Comparison of ENCODE assay signal across 19 cellular contexts in the genomic region with DNA sequence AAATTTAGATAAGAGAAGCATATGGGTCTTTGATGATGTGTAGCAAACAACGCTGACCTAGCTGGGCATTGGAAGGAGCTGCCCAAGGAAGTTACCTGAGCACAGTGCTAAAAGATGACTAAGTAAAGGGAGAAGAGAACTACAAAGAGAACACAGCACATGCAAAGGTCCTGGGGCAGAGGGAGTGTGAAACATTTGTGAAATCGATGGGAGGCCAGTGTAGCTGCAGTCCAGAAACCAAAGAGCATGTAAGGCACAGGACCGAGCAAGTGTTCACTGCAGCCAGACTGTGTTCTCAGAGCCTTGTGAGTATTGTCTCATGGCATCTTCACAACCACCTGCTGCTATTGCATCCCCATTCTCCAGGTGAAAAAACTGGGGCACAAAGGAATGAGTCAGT. TPM values are rescaled to one million over a fixed set of nuclear protein-coding genes. Genes with fewer than 3 reads are reported as not detected.
DNase-seq lines count a peak whose midpoint lies in the region; ATAC-seq, FAIRE-seq and TF ChIP-seq lines count a peak whose summit lies in the region.
"Had no signal": no experiment of that assay in that cellular context is flagged by ENCODE, and none has a peak within 500 bp of the region (broad histone marks: within the 10 kb centered on the region; RNA-seq: fewer than 3 reads in every experiment).

No MANE protein-coding gene starts in this region.

- H3K36me3 Mint-ChIP-seq in astrocyte (ENCODE audit: low read depth, unreplicated experiment) = no peaks in the 10 kb centered on the region
- H3K36me3 Mint-ChIP-seq in glutamatergic neuron (ENCODE audit: unreplicated experiment) = peaks cover 4% of the 10 kb centered on the region
- H3K36me3 Mint-ChIP-seq in activated T-helper 1 cell treated with anti-CD3 and anti-CD28 coated beads, Interleukin-12 subunit alpha, Interleukin-12 subunit beta, Interleukin-2, Interleukin-4 antibody, amounts not matched to agents 30 ng/mL and 10 ng/mL and 1 ng/mL, durations not matched to agents 14 hours and 24 hours and 36 hours (ENCODE audit: low read depth) = no peaks in the 10 kb centered on the region

- ATAC-seq in HepG2 (no peak), right lobe of liver (no peak)
- ATAC-seq: GM23338 had no signal

- H3K36me3 ChIP-seq in HepG2 (replicated peaks in 1 of 2; ENCODE audit: control insufficient read depth in 1 of 2, insufficient read depth in 2 of 2, low read length in 2 of 2) (no peaks in the 10 kb centered on the region), right lobe of liver (no peaks in the 10 kb centered on the region), astrocyte (ENCODE audit: insufficient read depth, low read length) (no peaks in the 10 kb centered on the region)
- H3K36me3 ChIP-seq: HAP-1 had no signal

- H4K20me1 ChIP-seq in HepG2 (ENCODE audit: insufficient read depth, low read length) (no peaks in the 10 kb centered on the region), astrocyte (ENCODE audit: insufficient read depth, low read length) (no peaks in the 10 kb centered on the region)

- WGBS in HepG2 (ENCODE audit: low lambda C conversion rate) = 36% methylated on average over 3 of the region's 3 CpGs
- 84% methylated on average over 3 of the region's 3 CpGs for WGBS in right lobe of liver (ENCODE audit: insufficient coverage, low coverage, low lambda C conversion rate, missing lambda C conversion rate)

- in situ Hi-C loops in HepG2 (cut with HindIII; ENCODE audit: extremely low pct_ligation_motif_present, low pct_unique_long_range_greater_than_20kb) = loop anchor here (5.0 kb wide), 1 partner anchor 110 kb away; no protein-coding TSS in a partner anchor

- no peak for DNase-seq in HepG2 (ENCODE audit: low spot score)
- no peak for DNase-seq in right lobe of liver
- no peak for DNase-seq in astrocyte (ENCODE audit: low read depth)
- no peak for DNase-seq in glutamatergic neuron
- no peak for DNase-seq in activated T-helper 1 cell treated with anti-CD3 and anti-CD28 coated beads, Interleukin-12 subunit alpha, Interleukin-12 subunit beta, Interleukin-2, Interleukin-4 antibody, amounts not matched to agents 30 ng/mL and 10 ng/mL and 1 ng/mL, durations not matched to agents 14 hours and 24 hours and 36 hours (ENCODE audit: low spot score)
- no peak for DNase-seq in activated effector memory CD4-positive, alpha-beta T cell treated with Interleukin-2 at 50 U/mL for 16 hours
- DNase-seq in NCI-H345 (lab: John Stamatoyannopoulos, UW) = no peak
- DNase-seq: C1 segment of cervical spinal cord; Calu3; CD4-positive, alpha-beta memory T cell; COR-L47; DMS53; DMS79 treated with DMSO at 0.1 percent for 48 hours; GF-D8 had no signal

- FAIRE-seq in HepG2 (lab: Jason Lieb, UNC) (no peak), astrocyte (lab: Jason Lieb, UNC) (no peak)
- FAIRE-seq: GM12891, GM19239, H54 had no signal

- TF ChIP-seq POLR2A in HepG2 (IDR thresholded peaks at IDR 0.05; ENCODE audit: insufficient read depth in 1 of 2, low read depth in 2 of 2, low read length in 2 of 2) (no peak), right lobe of liver (IDR thresholded peaks at IDR 0.05) (no peak)

- intact Hi-C loops in HepG2 (cut with micrococcal nuclease; ENCODE audit: unreplicated experiment) = no loop called here
- intact Hi-C loops in right lobe of liver (cut with DNase I) = loop anchor here (2.0 to 10.0 kb wide), 4 partner anchors 63 to 167 kb away; a partner anchor contains a TSS
- intact Hi-C loops in activated T-helper 1 cell treated with anti-CD3 and anti-CD28 coated beads, Interleukin-12 subunit alpha, Interleukin-12 subunit beta, Interleukin-2, Interleukin-4 antibody, amounts not matched to agents 30 ng/mL and 10 ng/mL and 1 ng/mL, durations not matched to agents 14 hours and 24 hours and 36 hours (cut with micrococcal nuclease) = loop anchor here (5.0 kb wide), 1 partner anchor 250 kb away; a partner anchor contains a TSS

- H3K4me1 Mint-ChIP-seq in astrocyte (ENCODE audit: low read depth, unreplicated experiment) (peaks cover 22% of the 10 kb centered on the region), glutamatergic neuron (ENCODE audit: low read depth, unreplicated experiment) (no peaks in the 10 kb centered on the region)
- H3K4me1 Mint-ChIP-seq in activated T-helper 1 cell treated with anti-CD3 and anti-CD28 coated beads, Interleukin-12 subunit alpha, Interleukin-12 subunit beta, Interleukin-2, Interleukin-4 antibody, amounts not matched to agents 30 ng/mL and 10 ng/mL and 1 ng/mL, durations not matched to agents 14 hours and 24 hours and 36 hours (ENCODE audit: low read depth) = peaks cover 31% of the 10 kb centered on the region

- H3K27ac ChIP-seq in HepG2 (ENCODE audit: extremely low read length, insufficient read depth, low read length) (no peak overlapping the region), right lobe of liver (no peak overlapping the region), astrocyte (ENCODE audit: low read depth, low read length) (no peak overlapping the region)

- H3K27ac Mint-ChIP-seq in astrocyte (ENCODE audit: unreplicated experiment) (peak overlapping the region; percentile 14), glutamatergic neuron (ENCODE audit: unreplicated experiment) (peak overlapping the region; percentile 60)
- no peak overlapping the region for H3K27ac Mint-ChIP-seq in activated T-helper 1 cell treated with anti-CD3 and anti-CD28 coated beads, Interleukin-12 subunit alpha, Interleukin-12 subunit beta, Interleukin-2, Interleukin-4 antibody, amounts not matched to agents 30 ng/mL and 10 ng/mL and 1 ng/mL, durations not matched to agents 14 hours and 24 hours and 36 hours
- H3K27ac Mint-ChIP-seq: GM23338 had no signal

- CTCF ChIA-PET in HepG2 (lab: Yijun Ruan, JAX; ENCODE audit: low intra/inter-chr PET ratio, low total read pairs) = interaction anchor here (4.1 to 7.1 kb wide), 2 partner anchors 110 to 168 kb away, joined by 20 to 114 read pairs; no protein-coding TSS in a partner anchor

- H3K9ac ChIP-seq in HepG2 (ENCODE audit: insufficient read depth, low read depth, low read length) = no peak overlapping the region
- no peak overlapping the region for H3K9ac ChIP-seq in astrocyte (ENCODE audit: low read length)

- H3K27me3 Mint-ChIP-seq in astrocyte (ENCODE audit: low read depth, unreplicated experiment) (peaks cover 43% of the 10 kb centered on the region), glutamatergic neuron (ENCODE audit: unreplicated experiment) (peaks cover 10% of the 10 kb centered on the region)
- H3K27me3 Mint-ChIP-seq in activated T-helper 1 cell treated with anti-CD3 and anti-CD28 coated beads, Interleukin-12 subunit alpha, Interleukin-12 subunit beta, Interleukin-2, Interleukin-4 antibody, amounts not matched to agents 30 ng/mL and 10 ng/mL and 1 ng/mL, durations not matched to agents 14 hours and 24 hours and 36 hours (ENCODE audit: insufficient read depth) = peaks cover 12% of the 10 kb centered on the region

- H3K9me3 ChIP-seq in HepG2 (ENCODE audit: low read length) = no peaks in the 10 kb centered on the region
- no peaks in the 10 kb centered on the region for H3K9me3 ChIP-seq in right lobe of liver
- no peaks in the 10 kb centered on the region for H3K9me3 ChIP-seq in astrocyte (ENCODE audit: insufficient read depth, low read depth, low read length)
- H3K9me3 ChIP-seq: HAP-1 had no signal

- peaks cover 14% of the 10 kb centered on the region for H3K4me1 ChIP-seq in HepG2 (ENCODE audit: insufficient read depth, low read length)
- H3K4me1 ChIP-seq in right lobe of liver = peaks cover 0 to 10% (median 4%) of the 10 kb centered on the region in 4 donors
- H3K4me1 ChIP-seq in astrocyte (ENCODE audit: insufficient read depth, low read length) = peaks cover 9% of the 10 kb centered on the region
- H3K4me1 ChIP-seq: HAP-1 had no signal

- POLR2A ChIA-PET in HepG2 (lab: Yijun Ruan, JAX) = no interaction called here

- H3K4me2 ChIP-seq in HepG2 (ENCODE audit: low read depth, low read length) (no peak overlapping the region), astrocyte (ENCODE audit: low read length) (no peak overlapping the region)
- H3K4me2 ChIP-seq: GM23338 had no signal

- no peak for TF ChIP-seq RAD21 in HepG2 (CRISPR knock-in tag; IDR thresholded peaks at IDR 0.05)

- no peak for TF ChIP-seq CTCF in HepG2 (CRISPR knock-in tag; IDR thresholded peaks at IDR 0.05)
- TF ChIP-seq CTCF in right lobe of liver (IDR thresholded peaks at IDR 0.05) = no peak
- TF ChIP-seq CTCF in astrocyte (IDR thresholded peaks at IDR 0.05; ENCODE audit: insufficient read depth, low read depth, low read length) = no peak
- TF ChIP-seq CTCF in glutamatergic neuron (IDR thresholded peaks at IDR 0.05; ENCODE audit: partially characterized antibody, unreplicated experiment) = no peak

- H2AFZ ChIP-seq in HepG2 (ENCODE audit: low read length) (no peak overlapping the region), astrocyte (ENCODE audit: low read depth, low read length) (no peak overlapping the region)
- H2AFZ ChIP-seq: GM23338 had no signal

- H3K9me3 Mint-ChIP-seq in astrocyte (ENCODE audit: unreplicated experiment) = peaks cover 4% of the 10 kb centered on the region
- peaks cover 3% of the 10 kb centered on the region for H3K9me3 Mint-ChIP-seq in glutamatergic neuron (ENCODE audit: unreplicated experiment)
- H3K9me3 Mint-ChIP-seq in activated T-helper 1 cell treated with anti-CD3 and anti-CD28 coated beads, Interleukin-12 subunit alpha, Interleukin-12 subunit beta, Interleukin-2, Interleukin-4 antibody, amounts not matched to agents 30 ng/mL and 10 ng/mL and 1 ng/mL, durations not matched to agents 14 hours and 24 hours and 36 hours = no peaks in the 10 kb centered on the region
- H3K9me3 Mint-ChIP-seq: CD4-positive, alpha-beta memory T cell; GM23338 had no signal

- H3K27me3 ChIP-seq in HepG2 (ENCODE audit: control insufficient read depth in 1 of 2, insufficient read depth in 2 of 2, low read length in 2 of 2) = peaks cover 0 to 40% of the 10 kb centered on the region in 2 experiments; a peak in 3 of 5 replicates
- no peaks in the 10 kb centered on the region for H3K27me3 ChIP-seq in right lobe of liver
- H3K27me3 ChIP-seq in astrocyte (ENCODE audit: insufficient read depth, low read length) = peaks cover 3% of the 10 kb centered on the region

- TF ChIP-seq EP300 in HepG2 (IDR thresholded peaks at IDR 0.05; ENCODE audit: low read depth in 2 of 2, low read length in 2 of 2) (no peak), HepG2 (CRISPR knock-in tag; IDR thresholded peaks at IDR 0.05; ENCODE audit: borderline replicate concordance) (no peak)

- no peak overlapping the region for H3K4me3 ChIP-seq in HepG2 (replicated peaks in 1 of 3; ENCODE audit: insufficient read depth in 1 of 3, low read depth in 2 of 3, low read length in 3 of 3)
- no peak overlapping the region for H3K4me3 ChIP-seq in right lobe of liver
- H3K4me3 ChIP-seq in astrocyte (ENCODE audit: insufficient read depth, low read depth, low read length) = no peak overlapping the region
- H3K4me3 ChIP-seq: GM23338, HAP-1 had no signal

- H3K79me2 ChIP-seq in HepG2 (ENCODE audit: insufficient read depth, low read length) (no peaks in the 10 kb centered on the region), astrocyte (ENCODE audit: insufficient read depth, low read length) (no peaks in the 10 kb centered on the region)

- no peak overlapping the region for H3K4me3 Mint-ChIP-seq in astrocyte (ENCODE audit: unreplicated experiment)
- H3K4me3 Mint-ChIP-seq in glutamatergic neuron (ENCODE audit: unreplicated experiment) = no peak overlapping the region
- H3K4me3 Mint-ChIP-seq in activated T-helper 1 cell treated with anti-CD3 and anti-CD28 coated beads, Interleukin-12 subunit alpha, Interleukin-12 subunit beta, Interleukin-2, Interleukin-4 antibody, amounts not matched to agents 30 ng/mL and 10 ng/mL and 1 ng/mL, durations not matched to agents 14 hours and 24 hours and 36 hours = no peak overlapping the region
- H3K4me3 Mint-ChIP-seq: CD4-positive, alpha-beta memory T cell; GM23338 had no signal

- no TSS peak for BruUV-seq in HepG2 (replicated peaks; lab: Mats Ljungman, UMichigan)

RNA-seq across cellular contexts. Expression of a gene that starts 44.9 kb away (rescaled TPM):
- total RNA-seq in HepG2 (2016; rRNA removed; fragmentation: Illumina TruSeq; extraction: Trizol) (7.8 and 18.9 TPM in 2 replicates), right lobe of liver (1 to 10 TPM; 4.9 to 9.3 (median 6.8) TPM), astrocyte (4.4 and 10.0 TPM in 2 replicates), glutamatergic neuron (ENCODE audit: unreplicated experiment) (3.5 TPM)
- total RNA-seq in HepG2 (2016; cell fraction: cytosol; rRNA removed; fragmentation: Illumina TruSeq; extraction: Trizol; ENCODE audit: low read depth) = 4.4 and 4.5 TPM in 2 replicates
- 6.7 and 19.6 TPM in 2 replicates for total RNA-seq in HepG2 (2016; cell fraction: insoluble cytoplasmic fraction; rRNA removed; fragmentation: Illumina TruSeq; extraction: Trizol)
- 5.4 and 5.6 TPM in 2 replicates for total RNA-seq in HepG2 (2016; cell fraction: membrane; rRNA removed; fragmentation: Illumina TruSeq; extraction: Trizol)
- 23.4 and 28.4 TPM in 2 replicates for total RNA-seq in HepG2 (2016; cell fraction: nucleus; rRNA removed; fragmentation: Illumina TruSeq; extraction: Trizol)
- 15.5 and 20.0 TPM in 2 replicates for polyA plus RNA-seq in HepG2 (2011; rRNA removed)
- polyA plus RNA-seq in HepG2 (2011; cell fraction: cytosol; rRNA removed) = 5.4 and 8.7 TPM in 2 replicates
- 141 and 178 TPM in 2 replicates for polyA plus RNA-seq in HepG2 (2011; cell fraction: nucleus; rRNA removed)
- 6.9 and 8.4 TPM in 2 replicates for polyA plus RNA-seq in HepG2 (2012)
- polyA plus RNA-seq in HepG2 (2016; cell fraction: cytosol; fragmentation: Illumina TruSeq; extraction: Trizol; ENCODE audit: low read depth) = 1.1 and 1.5 TPM in 2 replicates
- 8.6 and 9.5 TPM in 2 replicates for polyA plus RNA-seq in HepG2 (2016; cell fraction: insoluble cytoplasmic fraction; fragmentation: Illumina TruSeq; extraction: Trizol; ENCODE audit: low read depth)
- polyA plus RNA-seq in HepG2 (2016; cell fraction: membrane; fragmentation: Illumina TruSeq; extraction: Trizol; ENCODE audit: low read depth) = 2.5 and 2.7 TPM in 2 replicates
- polyA plus RNA-seq in HepG2 (2016; cell fraction: nucleus; fragmentation: Illumina TruSeq; extraction: Trizol; ENCODE audit: insufficient read depth, low read depth) = 67.3 and 73.4 TPM in 2 replicates
- 17.3 and 32.8 TPM in 2 replicates for polyA minus RNA-seq in HepG2 (2011; rRNA and poly(A)+ RNA removed; ENCODE audit: low replicate concordance)
- polyA minus RNA-seq in HepG2 (2011; cell fraction: cytosol; rRNA and poly(A)+ RNA removed) = 4.6 and 4.8 TPM in 2 replicates
- 26.1 and 28.0 TPM in 2 replicates for polyA minus RNA-seq in HepG2 (2011; cell fraction: nucleus; rRNA and poly(A)+ RNA removed)
- 47.9 and 59.1 TPM in 2 replicates for total RNA-seq in activated T-helper 1 cell treated with anti-CD3 and anti-CD28 coated beads, Interleukin-12 subunit alpha, Interleukin-12 subunit beta, Interleukin-2, Interleukin-4 antibody, amounts not matched to agents 30 ng/mL and 10 ng/mL and 1 ng/mL, durations not matched to agents 14 hours and 24 hours and 36 hours
